ENCODE assay signal across 1 cellular context in the genomic region with DNA sequence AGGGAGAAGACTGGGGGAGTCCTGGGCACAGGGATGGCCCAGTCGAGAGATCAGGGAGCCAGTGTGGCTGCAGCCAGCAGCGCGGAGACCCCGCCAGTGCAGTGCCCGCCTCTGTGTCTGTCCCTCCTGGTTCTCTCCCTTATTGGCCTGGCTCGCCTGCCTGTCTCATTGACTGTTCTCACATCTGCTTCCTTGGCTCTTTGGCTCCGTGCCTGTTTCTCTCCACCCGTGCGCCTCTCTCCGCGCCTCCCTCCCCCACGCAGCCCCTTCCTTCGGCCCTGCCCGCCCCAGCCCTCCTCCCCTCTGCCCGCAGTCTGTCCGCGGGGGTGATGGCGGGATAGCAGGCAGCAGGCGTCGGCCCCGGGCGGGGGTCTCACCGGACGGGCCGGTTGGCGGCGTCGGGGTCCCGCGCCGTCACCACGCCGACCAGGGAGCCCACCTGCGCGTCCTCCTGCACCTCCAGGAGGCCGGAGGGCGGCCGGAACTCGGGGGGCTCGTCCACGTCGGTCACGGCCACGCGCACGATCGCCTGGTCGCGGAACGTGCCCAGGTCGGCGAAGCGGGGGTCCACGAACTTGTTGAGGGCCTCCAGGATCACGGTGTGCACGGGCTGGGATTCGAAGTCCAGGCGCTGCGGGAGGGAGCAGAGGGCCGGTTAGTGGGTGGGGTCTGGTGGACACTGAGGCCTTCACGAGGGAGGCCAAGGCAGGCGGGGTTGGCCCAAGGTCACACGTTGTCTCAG.
TF ChIP-seq lines count a peak whose summit lies in the region.

No MANE protein-coding gene starts in this region.

TF ChIP-seq in GM23338, 12 proteins besides CTCF, POLR2A, EP300 and RAD21 (continued from another document):
- TF ChIP-seq, protein P1, sequence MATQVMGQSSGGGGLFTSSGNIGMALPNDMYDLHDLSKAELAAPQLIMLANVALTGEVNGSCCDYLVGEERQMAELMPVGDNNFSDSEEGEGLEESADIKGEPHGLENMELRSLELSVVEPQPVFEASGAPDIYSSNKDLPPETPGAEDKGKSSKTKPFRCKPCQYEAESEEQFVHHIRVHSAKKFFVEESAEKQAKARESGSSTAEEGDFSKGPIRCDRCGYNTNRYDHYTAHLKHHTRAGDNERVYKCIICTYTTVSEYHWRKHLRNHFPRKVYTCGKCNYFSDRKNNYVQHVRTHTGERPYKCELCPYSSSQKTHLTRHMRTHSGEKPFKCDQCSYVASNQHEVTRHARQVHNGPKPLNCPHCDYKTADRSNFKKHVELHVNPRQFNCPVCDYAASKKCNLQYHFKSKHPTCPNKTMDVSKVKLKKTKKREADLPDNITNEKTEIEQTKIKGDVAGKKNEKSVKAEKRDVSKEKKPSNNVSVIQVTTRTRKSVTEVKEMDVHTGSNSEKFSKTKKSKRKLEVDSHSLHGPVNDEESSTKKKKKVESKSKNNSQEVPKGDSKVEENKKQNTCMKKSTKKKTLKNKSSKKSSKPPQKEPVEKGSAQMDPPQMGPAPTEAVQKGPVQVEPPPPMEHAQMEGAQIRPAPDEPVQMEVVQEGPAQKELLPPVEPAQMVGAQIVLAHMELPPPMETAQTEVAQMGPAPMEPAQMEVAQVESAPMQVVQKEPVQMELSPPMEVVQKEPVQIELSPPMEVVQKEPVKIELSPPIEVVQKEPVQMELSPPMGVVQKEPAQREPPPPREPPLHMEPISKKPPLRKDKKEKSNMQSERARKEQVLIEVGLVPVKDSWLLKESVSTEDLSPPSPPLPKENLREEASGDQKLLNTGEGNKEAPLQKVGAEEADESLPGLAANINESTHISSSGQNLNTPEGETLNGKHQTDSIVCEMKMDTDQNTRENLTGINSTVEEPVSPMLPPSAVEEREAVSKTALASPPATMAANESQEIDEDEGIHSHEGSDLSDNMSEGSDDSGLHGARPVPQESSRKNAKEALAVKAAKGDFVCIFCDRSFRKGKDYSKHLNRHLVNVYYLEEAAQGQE (IDR thresholded peaks at IDR 0.05; ENCODE audit: unreplicated experiment): no peak
- TF ChIP-seq NANOG (IDR thresholded peaks at IDR 0.05; ENCODE audit: borderline replicate concordance) (no peak), ZNF331 (CRISPR knock-in tag; IDR thresholded peaks at IDR 0.05; ENCODE audit: low read depth) (no peak), STAT1 (IDR thresholded peaks at IDR 0.05; ENCODE audit: unreplicated experiment) (no peak), JUNB (IDR thresholded peaks at IDR 0.05; ENCODE audit: unreplicated experiment) (no peak)
